In genomic region chr13:33676700-33677048, GRCh38 we compare ENCODE assay signal across 8 cellular contexts.
DNase-seq lines count a peak whose midpoint lies in the region; TF ChIP-seq lines count a peak whose summit lies in the region.

No MANE protein-coding gene starts in this region.

- no peaks in the 10 kb centered on the region for H4K20me1 ChIP-seq in SU-DHL-6 (ENCODE audit: low read depth, low read length)
- no peaks in the 10 kb centered on the region for H4K20me1 ChIP-seq in osteoblast (ENCODE audit: insufficient read depth, low read length)

- H3K27me3 ChIP-seq in MG63 (no peaks in the 10 kb centered on the region), SU-DHL-6 (ENCODE audit: low read length) (no peaks in the 10 kb centered on the region), osteoblast (ENCODE audit: insufficient read depth, low read length) (peaks cover 6% of the 10 kb centered on the region)

- peak overlapping the region; percentile 84 for H2AFZ ChIP-seq in SU-DHL-6 (ENCODE audit: low read depth, low read length, severe bottlenecking)
- H2AFZ ChIP-seq in osteoblast (ENCODE audit: low read length), result peak overlapping the region; percentile 89

- H3K4me1 ChIP-seq in osteoblast (ENCODE audit: insufficient read depth, low read length), result no peaks in the 10 kb centered on the region

- DNase-seq in NCI-H1436 (lab: John Stamatoyannopoulos, UW) (peak; percentile 21), NCI-H1436 treated with DMSO at 0.1 percent for 48 hours (lab: John Stamatoyannopoulos, UW) (no peak), MG63 (peak; percentile 53), fibroblast of pulmonary artery (ENCODE audit: low read depth) (peak; percentile 67), osteoblast (ENCODE audit: insufficient read length, low spot score, missing footprints) (peak; percentile 95), NCI-H226 (no peak)
- no peak for DNase-seq in activated CD4-positive, CD25-positive, alpha-beta regulatory T cell treated with anti-CD3 and anti-CD28 coated beads, Interleukin-2, amount 50 U/mL, for 72 hours

- no peaks in the 10 kb centered on the region for H3K36me3 ChIP-seq in MG63
- 0 out of 2 replicates have a peak, but pooled peaks cover 5% of the 10 kb centered on the region for H3K36me3 ChIP-seq in SU-DHL-6 (ENCODE audit: low read length)
- no peaks in the 10 kb centered on the region for H3K36me3 ChIP-seq in osteoblast (ENCODE audit: insufficient read depth, low read length)

- H3K9me3 ChIP-seq in MG63 (no peaks in the 10 kb centered on the region; the same call in 1 of the 2 replicates), SU-DHL-6 (ENCODE audit: insufficient read depth, low read length) (no peaks in the 10 kb centered on the region), osteoblast (ENCODE audit: low read depth, low read length) (no peaks in the 10 kb centered on the region)

- H3K79me2 ChIP-seq in SU-DHL-6 (ENCODE audit: insufficient read depth, low read length), result peaks cover 19% of the 10 kb centered on the region
- H3K79me2 ChIP-seq in osteoblast (ENCODE audit: insufficient read depth, low read length), result no peaks in the 10 kb centered on the region

- H3K4me3 ChIP-seq in MG63 (peak overlapping the region; percentile 49), SU-DHL-6 (ENCODE audit: insufficient read depth, low read length, poor library complexity, severe bottlenecking) (peak overlapping the region; percentile 51), fibroblast of pulmonary artery (replicated peaks; ENCODE audit: low read depth, low read length) (peak overlapping the region; percentile 61), osteoblast (ENCODE audit: insufficient read depth, low read length) (peak overlapping the region; percentile 65)

- H3K27ac ChIP-seq in SU-DHL-6 (ENCODE audit: low read depth, low read length), result peak overlapping the region; percentile 55
- H3K27ac ChIP-seq in osteoblast (ENCODE audit: low read depth, low read length), result no peak overlapping the region

- peak overlapping the region; percentile 70 for H3K4me2 ChIP-seq in SU-DHL-6 (ENCODE audit: low read depth, low read length, poor library complexity, severe bottlenecking)
- H3K4me2 ChIP-seq in osteoblast (ENCODE audit: insufficient read depth, low read length), result peak overlapping the region; percentile 91

- peaks cover 18% of the 10 kb centered on the region for H3F3A ChIP-seq in SU-DHL-6 (ENCODE audit: insufficient read depth)

- H3K9me2 ChIP-seq in SU-DHL-6 (replicated peaks; ENCODE audit: insufficient read depth, low read length), result no peaks in the 10 kb centered on the region

- peak overlapping the region; percentile 47 for H3K9ac ChIP-seq in SU-DHL-6 (ENCODE audit: low read length)

- TF ChIP-seq CTCF in SU-DHL-6 (IDR thresholded peaks at IDR 0.05; ENCODE audit: insufficient read depth, low read length, poor library complexity, severe bottlenecking) (no peak), fibroblast of pulmonary artery (IDR thresholded peaks at IDR 0.05; ENCODE audit: low read length, missing control alignments) (no peak), osteoblast (IDR thresholded peaks at IDR 0.05; ENCODE audit: extremely low read depth, low read depth, low read length) (no peak)

Comparison
In these comparisons a context has a peak if more than half of its experiments do, and no peak if none do; other contexts are left out.
1. DNase-seq: peak in NCI-H1436 (single experiment), MG63 (single experiment), fibroblast of pulmonary artery (single experiment) and osteoblast (single experiment); none in NCI-H1436 treated with DMSO at 0.1 percent for 48 hours (single experiment), activated CD4-positive, CD25-positive, alpha-beta regulatory T cell treated with anti-CD3 and anti-CD28 coated beads, Interleukin-2, amount 50 U/mL, for 72 hours (single experiment) and NCI-H226 (single experiment).
2. Peak in every context shown above with its lines, with median percentiles within 50 percentile points of each other: H3K4me3 ChIP-seq.